ENCODE assay signal across 17 cellular contexts in genomic region chr2:189421644-189422043, GRCh38. TPM values are rescaled to one million over a fixed set of nuclear protein-coding genes. Genes with fewer than 3 reads are reported as not detected.
DNase-seq lines count a peak whose midpoint lies in the region; ATAC-seq and TF ChIP-seq lines count a peak whose summit lies in the region.
"Had no signal": no experiment of that assay in that cellular context is flagged by ENCODE, and none has a peak within 500 bp of the region (broad histone marks: within the 10 kb centered on the region; RNA-seq: fewer than 3 reads in every experiment).

No MANE protein-coding gene starts in this region.

- H3K9me3 ChIP-seq in gastroesophageal sphincter, result no peaks in the 10 kb centered on the region
- H3K9me3 ChIP-seq: psoas muscle had no signal

- 67% methylated on average over 1 of the region's 1 CpG; no CpG with 5 or more reads in 1 of the 2 donors for WGBS in gastroesophageal sphincter (ENCODE audit: low coverage in 1 of 2), 2 donors

- TF ChIP-seq EP300 in gastroesophageal sphincter (IDR thresholded peaks at IDR 0.05), result no peak

- TF ChIP-seq POLR2A in gastroesophageal sphincter (IDR thresholded peaks at IDR 0.05), result no peak

- TF ChIP-seq CTCF in cardiac fibroblast (IDR thresholded peaks at IDR 0.05; ENCODE audit: low read depth, low read length) (peak; percentile 12), gastroesophageal sphincter (IDR thresholded peaks at IDR 0.05) (no peak)

- no peaks in the 10 kb centered on the region for H3K4me1 ChIP-seq in gastroesophageal sphincter
- H3K4me1 ChIP-seq: psoas muscle had no signal

- no peak overlapping the region for H3K4me3 ChIP-seq in cardiac fibroblast (replicated peaks in 1 of 2; ENCODE audit: low read depth in 2 of 2, low read length in 2 of 2)
- H3K4me3 ChIP-seq in gastroesophageal sphincter, result no peak overlapping the region
- H3K4me3 ChIP-seq: psoas muscle had no signal

- no peak overlapping the region for H3K27ac ChIP-seq in gastroesophageal sphincter
- H3K27ac ChIP-seq: psoas muscle had no signal

- DNase-seq in DMS53 (lab: John Stamatoyannopoulos, UW), result peak; percentile 23
- no peak for DNase-seq in DMS53 treated with DMSO at 0.1 percent for 48 hours (lab: John Stamatoyannopoulos, UW; ENCODE audit: unreplicated experiment)
- DNase-seq in LoVo (ENCODE audit: low spot score), result peak; percentile 28
- peak; percentile 82 to 85 for DNase-seq in cardiac fibroblast (ENCODE audit: low read depth in 2 of 2)
- DNase-seq in renal cortical epithelial cell (ENCODE audit: low read depth), result peak; percentile 80
- no peak for DNase-seq in NCI-H345 (lab: John Stamatoyannopoulos, UW)
- DNase-seq: 8988T; activated CD4-positive, alpha-beta T cell treated with anti-CD3 and anti-CD28 coated beads, Interleukin-2, amount 50 U/mL, for 4 hours; activated naive CD4-positive, alpha-beta T cell; hypothalamus; NCI-H1105; NCI-H526 treated with DMSO at 0.1 percent for 48 hours; psoas muscle; stimulated activated CD4-positive, alpha-beta T cell treated with anti-CD3 and anti-CD28 coated beads, Interleukin-4, amount 100 ng/mL, for 24 hours; T-cell had no signal

- no peak for ATAC-seq in GM21447 (IDR thresholded peaks at IDR 0.05; ENCODE audit: unreplicated experiment)
- ATAC-seq in gastroesophageal sphincter, result no peak
- ATAC-seq: T-cell had no signal

- H3K27me3 ChIP-seq in gastroesophageal sphincter, result no peaks in the 10 kb centered on the region

- H3K36me3 ChIP-seq in gastroesophageal sphincter, result no peaks in the 10 kb centered on the region

RNA-seq across cellular contexts. Expression of gene WDR75, which starts 19.6 kb away (rescaled TPM):
- total RNA-seq in renal cortical epithelial cell (42.0 and 49.7 TPM in 2 replicates), gastroesophageal sphincter (10 to 100 TPM; 19.7 to 42.6 (median 28.3) TPM)

Comparison
In these comparisons a context has a peak if more than half of its experiments do, and no peak if none do; other contexts are left out.
1. DNase-seq: peak in DMS53 (single experiment), LoVo (single experiment), cardiac fibroblast (2 of 2) and renal cortical epithelial cell (single experiment); none in DMS53 treated with DMSO at 0.1 percent for 48 hours (single experiment) and NCI-H345 (single experiment).